10 cellular contexts compared by ENCODE assay signal in genomic region chr2:66443977-66444855, GRCh38. TPM values are rescaled to one million over a fixed set of nuclear protein-coding genes. Genes with fewer than 3 reads are reported as not detected.
A peak's percentile ranks its signal among the peaks of the same experiment; 100 is the strongest.
DNase-seq lines count a peak whose midpoint lies in the region; ATAC-seq and TF ChIP-seq lines count a peak whose summit lies in the region.
"Had no signal": no experiment of that assay in that cellular context is flagged by ENCODE, and none has a peak within 500 bp of the region (broad histone marks: within the 10 kb centered on the region; RNA-seq: fewer than 3 reads in every experiment).

No MANE protein-coding gene starts in this region.

- ATAC-seq in foreskin keratinocyte = peak; percentile 11

- H2AFZ ChIP-seq in neural progenitor cell (replicated peaks) = no peak overlapping the region

- peaks cover 63% of the 10 kb centered on the region for H3K4me1 Mint-ChIP-seq in neural progenitor cell
- H3K4me1 Mint-ChIP-seq in activated T-helper 2 cell treated with anti-CD3 and anti-CD28 coated beads, Interferon-gamma antibody, Interleukin-2, Interleukin-4, amounts not matched to agents 10 μg/mL and 5 μg/mL and 100 μg/mL, durations not matched to agents 14 hours and 24 hours and 36 hours (ENCODE audit: low read depth) = no peaks in the 10 kb centered on the region

- H3K36me3 ChIP-seq in A673 (ENCODE audit: insufficient read depth, low read length, poor library complexity, severe bottlenecking) = peaks cover 94% of the 10 kb centered on the region
- no peaks in the 10 kb centered on the region for H3K36me3 ChIP-seq in neural progenitor cell
- H3K36me3 ChIP-seq: neutrophil had no signal

- no TSS peak for BruUV-seq in A673 (replicated peaks; lab: Mats Ljungman, UMichigan)

- H3K27ac ChIP-seq in A673 (ENCODE audit: low read depth, low read length, poor library complexity, severe bottlenecking) (peak overlapping the region; percentile 14), foreskin keratinocyte (peak overlapping the region; percentile 28), neural progenitor cell (no peak overlapping the region)
- H3K27ac ChIP-seq: neutrophil had no signal

- intact Hi-C loops in A673 (cut with micrococcal nuclease; ENCODE audit: unreplicated experiment) = no loop called here
- intact Hi-C loops in activated T-helper 2 cell treated with anti-CD3 and anti-CD28 coated beads, Interferon-gamma antibody, Interleukin-2, Interleukin-4, amounts not matched to agents 10 μg/mL and 5 μg/mL and 100 μg/mL, durations not matched to agents 14 hours and 24 hours and 36 hours (cut with micrococcal nuclease) = loop anchor here (2.0 to 10.0 kb wide), 2 partner anchors 15 to 1591 kb away; no protein-coding TSS in a partner anchor

- H3F3A ChIP-seq in neural progenitor cell (ENCODE audit: low read depth) = peaks cover 57% of the 10 kb centered on the region

- DNase-seq in A673 (ENCODE audit: low spot score) (no peak), NOMO-1 treated with dmso at 0.1 percent for 144 hours (lab: John Stamatoyannopoulos, UW; ENCODE audit: unreplicated experiment) (peak; percentile 51), foreskin keratinocyte (peak in 1 of 2 donors; percentile 73), neural progenitor cell (ENCODE audit: low spot score) (peak; percentile 62), NCI-H69 (lab: John Stamatoyannopoulos, UW) (no peak), SIG-M5 (lab: John Stamatoyannopoulos, UW) (no peak)
- no peak for DNase-seq in activated T-cell treated with anti-CD3 and anti-CD28 coated beads, Interleukin-2, amount 50 U/mL, for 48 hours
- no peak for DNase-seq in activated T-helper 2 cell treated with anti-CD3 and anti-CD28 coated beads, Interferon-gamma antibody, Interleukin-2, Interleukin-4, amounts not matched to agents 10 μg/mL and 5 μg/mL and 100 μg/mL, durations not matched to agents 14 hours and 24 hours and 36 hours (ENCODE audit: low spot score)
- DNase-seq: activated naive CD4-positive, alpha-beta T cell treated with anti-CD3 and anti-CD28 coated beads, Interleukin-2, amount 50 U/mL, for 16 hours had no signal

- H3K4me3 Mint-ChIP-seq in neural progenitor cell = peak overlapping the region; percentile 73
- no peak overlapping the region for H3K4me3 Mint-ChIP-seq in activated T-helper 2 cell treated with anti-CD3 and anti-CD28 coated beads, Interferon-gamma antibody, Interleukin-2, Interleukin-4, amounts not matched to agents 10 μg/mL and 5 μg/mL and 100 μg/mL, durations not matched to agents 14 hours and 24 hours and 36 hours (ENCODE audit: low read depth)

- peaks cover 60% of the 10 kb centered on the region for H3K4me1 ChIP-seq in A673 (ENCODE audit: insufficient read depth, low read length, poor library complexity, severe bottlenecking)
- no peaks in the 10 kb centered on the region for H3K4me1 ChIP-seq in foreskin keratinocyte
- H3K4me1 ChIP-seq in neural progenitor cell = peaks cover 58% of the 10 kb centered on the region

- H3K36me3 Mint-ChIP-seq in neural progenitor cell = peaks cover 19% of the 10 kb centered on the region
- H3K36me3 Mint-ChIP-seq in activated T-helper 2 cell treated with anti-CD3 and anti-CD28 coated beads, Interferon-gamma antibody, Interleukin-2, Interleukin-4, amounts not matched to agents 10 μg/mL and 5 μg/mL and 100 μg/mL, durations not matched to agents 14 hours and 24 hours and 36 hours (ENCODE audit: low read depth) = peaks cover 5% of the 10 kb centered on the region

- H3K27me3 ChIP-seq in A673 (replicated peaks; ENCODE audit: insufficient read depth, low read depth, low read length, poor library complexity) (no peaks in the 10 kb centered on the region), foreskin keratinocyte (no peaks in the 10 kb centered on the region), neural progenitor cell (peaks cover 100% of the 10 kb centered on the region)

- no peak overlapping the region for H3K9ac ChIP-seq in neural progenitor cell

- H3K9me3 ChIP-seq in A673 (ENCODE audit: low read depth, low read length, poor library complexity, severe bottlenecking) = no peaks in the 10 kb centered on the region
- H3K9me3 ChIP-seq in neural progenitor cell (ENCODE audit: low read depth) = no peaks in the 10 kb centered on the region
- H3K9me3 ChIP-seq: neutrophil had no signal

- H3K27ac Mint-ChIP-seq in neural progenitor cell = no peak overlapping the region
- no peak overlapping the region for H3K27ac Mint-ChIP-seq in activated T-helper 2 cell treated with anti-CD3 and anti-CD28 coated beads, Interferon-gamma antibody, Interleukin-2, Interleukin-4, amounts not matched to agents 10 μg/mL and 5 μg/mL and 100 μg/mL, durations not matched to agents 14 hours and 24 hours and 36 hours

- no peak overlapping the region for H3K4me3 ChIP-seq in A673 (ENCODE audit: low read depth, low read length, poor library complexity, severe bottlenecking)
- H3K4me3 ChIP-seq in neural progenitor cell = peak overlapping the region; percentile 12

- H4K20me1 ChIP-seq in neural progenitor cell (ENCODE audit: low read depth) = peaks cover 65% of the 10 kb centered on the region

- peaks cover 36% of the 10 kb centered on the region for H3K27me3 Mint-ChIP-seq in neural progenitor cell (ENCODE audit: insufficient read depth, low read depth)
- peaks cover 54% of the 10 kb centered on the region for H3K27me3 Mint-ChIP-seq in activated T-helper 2 cell treated with anti-CD3 and anti-CD28 coated beads, Interferon-gamma antibody, Interleukin-2, Interleukin-4, amounts not matched to agents 10 μg/mL and 5 μg/mL and 100 μg/mL, durations not matched to agents 14 hours and 24 hours and 36 hours (ENCODE audit: low read depth)

- no peaks in the 10 kb centered on the region for H3K9me3 Mint-ChIP-seq in neural progenitor cell
- no peaks in the 10 kb centered on the region for H3K9me3 Mint-ChIP-seq in activated T-helper 2 cell treated with anti-CD3 and anti-CD28 coated beads, Interferon-gamma antibody, Interleukin-2, Interleukin-4, amounts not matched to agents 10 μg/mL and 5 μg/mL and 100 μg/mL, durations not matched to agents 14 hours and 24 hours and 36 hours

- POLR2A ChIA-PET in A673 (lab: Charles Lee; ENCODE audit: low non-redundant PET) = no interaction called here

- H3K79me2 ChIP-seq in neural progenitor cell (ENCODE audit: low read depth) = no peaks in the 10 kb centered on the region

- CTCF ChIA-PET in A673 (lab: Charles Lee) = no interaction called here

- H3K4me2 ChIP-seq in neural progenitor cell = peak overlapping the region; percentile 91

- no peak for TF ChIP-seq CTCF in A673 (conservative IDR thresholded peaks at IDR 0.05; ENCODE audit: low read depth, low read length)
- no peak for TF ChIP-seq CTCF in foreskin keratinocyte (conservative IDR thresholded peaks at IDR 0.05)
- no peak for TF ChIP-seq CTCF in neural progenitor cell (IDR thresholded peaks at IDR 0.05)

RNA-seq across cellular contexts. Expression of gene MEIS1, which starts 9.3 kb away (rescaled TPM):
- total RNA-seq in A673 (2021) (89.4 and 103 TPM in 2 replicates), foreskin keratinocyte (9.0 and 9.2 TPM in 2 replicates), neural progenitor cell (ENCODE audit: low replicate concordance) (10.7 and 14.7 TPM in 2 replicates)
- 3.2 and 5.0 TPM in 2 replicates for polyA plus RNA-seq in foreskin keratinocyte
- not detected in 2 replicates for total RNA-seq in activated T-helper 2 cell treated with anti-CD3 and anti-CD28 coated beads, Interferon-gamma antibody, Interleukin-2, Interleukin-4, amounts not matched to agents 10 μg/mL and 5 μg/mL and 100 μg/mL, durations not matched to agents 14 hours and 24 hours and 36 hours

Comparison
In these comparisons a context has a peak if more than half of its experiments do, and no peak if none do; other contexts are left out.
1. DNase-seq: peak in NOMO-1 treated with dmso at 0.1 percent for 144 hours (single experiment) and neural progenitor cell (single experiment); none in A673 (single experiment), activated T-cell treated with anti-CD3 and anti-CD28 coated beads, Interleukin-2, amount 50 U/mL, for 48 hours (0 of 2), activated T-helper 2 cell treated with anti-CD3 and anti-CD28 coated beads, Interferon-gamma antibody, Interleukin-2, Interleukin-4, amounts not matched to agents 10 μg/mL and 5 μg/mL and 100 μg/mL, durations not matched to agents 14 hours and 24 hours and 36 hours (single experiment), NCI-H69 (single experiment) and SIG-M5 (single experiment).